8 cellular contexts compared by ENCODE assay signal in the genomic region with DNA sequence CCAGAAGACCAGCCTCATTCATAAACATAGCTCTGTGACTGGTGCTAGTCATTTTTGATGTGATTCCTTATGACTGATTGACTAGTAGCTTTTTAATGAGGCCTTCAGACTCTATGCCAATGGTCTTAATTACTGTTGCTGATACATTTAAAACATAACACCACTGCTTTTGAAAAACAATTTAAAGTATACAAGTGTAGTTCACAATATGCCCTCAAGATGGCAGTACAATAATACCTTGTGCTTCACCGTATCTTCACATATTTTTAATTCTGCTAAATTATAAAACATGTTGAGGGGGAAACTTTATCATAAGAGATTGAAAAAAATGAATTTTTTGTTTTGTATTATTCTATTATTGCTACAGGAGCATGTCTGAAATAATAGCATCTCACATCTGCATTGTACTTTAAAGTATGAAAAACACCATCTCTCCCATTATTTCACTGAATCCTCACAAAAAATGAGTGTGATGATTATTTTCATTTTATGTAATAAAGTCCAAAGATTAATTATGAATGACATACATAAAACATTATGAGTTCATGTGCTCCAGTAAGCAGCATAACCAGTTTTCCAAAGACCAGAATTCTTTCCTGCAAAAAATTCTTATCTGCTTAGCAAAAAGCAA. TPM values are rescaled to one million over a fixed set of nuclear protein-coding genes. Genes with fewer than 3 reads are reported as not detected.
DNase-seq lines count a peak whose midpoint lies in the region; ATAC-seq, FAIRE-seq and TF ChIP-seq lines count a peak whose summit lies in the region.

No MANE protein-coding gene starts in this region.

- TF ChIP-seq EP300 in SK-N-SH (IDR thresholded peaks at IDR 0.05; ENCODE audit: borderline replicate concordance in 1 of 2, low read depth in 1 of 2, low read length in 1 of 2) = no peak

- H3K9ac ChIP-seq in SK-N-SH = no peak overlapping the region

- no peaks in the 10 kb centered on the region for H3K79me2 ChIP-seq in SK-N-SH (ENCODE audit: insufficient read depth)

- H2AFZ ChIP-seq in SK-N-SH (ENCODE audit: low read depth) = no peak overlapping the region

- peaks cover 14% of the 10 kb centered on the region; the same call in 1 of the 2 replicates for H3K27me3 ChIP-seq in SK-N-SH (ENCODE audit: insufficient read depth)
- H3K27me3 ChIP-seq in foreskin keratinocyte = peaks cover 34% of the 10 kb centered on the region
- peaks cover 0 to 2% of the 10 kb centered on the region in 2 donors for H3K27me3 ChIP-seq in small intestine (ENCODE audit: control insufficient read depth in 2 of 2, insufficient read depth in 2 of 2, low read length in 2 of 2)

- no peak overlapping the region for H3K4me2 ChIP-seq in SK-N-SH

- no peaks in the 10 kb centered on the region for H3K9me3 ChIP-seq in SK-N-SH
- H3K9me3 ChIP-seq in small intestine (ENCODE audit: control insufficient read depth, low read depth) = no peaks in the 10 kb centered on the region

- 0% methylated on average over 1 of the region's 1 CpG for whole genome bisulfite sequencing in SK-N-SH (ENCODE audit: low lambda C conversion rate)
- WGBS in small intestine, 3 donors = 0 to 5% (median 1%) methylated on average over 1 of the region's 1 CpG

- H3K9me3 Mint-ChIP-seq in T-cell = no peaks in the 10 kb centered on the region

- DNase-seq in CD1c-positive myeloid dendritic cell (ENCODE audit: extremely low spot score) (peak; percentile 62), GM20000 (ENCODE audit: low spot score) (peak; percentile 10), SK-N-SH (peak; percentile 8), foreskin keratinocyte (peak; percentile 31 to 61), small intestine (peak; percentile 44), T-cell (no peak)
- no peak for DNase-seq in stimulated activated naive CD8-positive, alpha-beta T cell treated with anti-CD3 and anti-CD28 coated beads, Interleukin-15, Interleukin-2, amounts not matched to agents 100 U/mL and 50 U/mL, for 24 hours
- no peak for DNase-seq in stimulated activated CD4-positive, alpha-beta T cell treated with anti-CD3 and anti-CD28 coated beads, Interleukin-4, amount 100 ng/mL, for 4 hours

- POLR2A ChIA-PET in SK-N-SH (lab: Yijun Ruan, JAX) = no interaction called here
- POLR2A ChIA-PET in T-cell (lab: Charles Lee) = no interaction called here

- TF ChIP-seq RAD21 in SK-N-SH (IDR thresholded peaks at IDR 0.05; ENCODE audit: low read length) = peak; percentile 80

- H3K36me3 Mint-ChIP-seq in T-cell = no peaks in the 10 kb centered on the region

- peaks cover 13 to 17% of the 10 kb centered on the region in 2 donors for H3K27me3 Mint-ChIP-seq in T-cell

- peaks cover 0 to 2% (median 0%) of the 10 kb centered on the region in 3 donors for H3K4me1 Mint-ChIP-seq in T-cell

- CTCF ChIA-PET in SK-N-SH (lab: Yijun Ruan, JAX) (interaction anchor here (0.6 to 6.8 kb wide), 29 partner anchors 10 to 848 kb away, joined by 3 to 75 read pairs (median 4); partner anchors contain the start of gene ADAMTS6), T-cell (lab: Charles Lee) (interaction anchor here (0.6 to 4.8 kb wide), 17 partner anchors 8 to 970 kb away, joined by 3 to 32 read pairs (median 4); partner anchors contain the start of genes CWC27 (in 1 of the 2) and SREK1IP1 (in 1 of the 2))

- no peaks in the 10 kb centered on the region for H3K9me2 ChIP-seq in SK-N-SH

- H3K27ac ChIP-seq in SK-N-SH (ENCODE audit: low read depth in 2 of 2, low read length in 1 of 2) (no peak overlapping the region), foreskin keratinocyte (no peak overlapping the region), small intestine (ENCODE audit: low read depth in 1 of 2, low read length in 1 of 2) (no peak overlapping the region)

- ATAC-seq in foreskin keratinocyte (peak; percentile 44), T-cell (replicated peaks in 1 of 4) (no peak)
- ATAC-seq in stimulated activated naive CD8-positive, alpha-beta T cell treated with anti-CD3 and anti-CD28 coated beads, Interleukin-15, Interleukin-2, amounts not matched to agents 100 U/mL and 50 U/mL, for 24 hours = no peak

- no peak overlapping the region for H3K27ac Mint-ChIP-seq in T-cell

- no peaks in the 10 kb centered on the region for H4K20me1 ChIP-seq in SK-N-SH (ENCODE audit: insufficient read depth)

- TF ChIP-seq CTCF in GM20000 (IDR thresholded peaks at IDR 0.05; ENCODE audit: extremely low read depth, missing control alignments) (peak; percentile 48), SK-N-SH (IDR thresholded peaks at IDR 0.05) (peak; percentile 88), foreskin keratinocyte (conservative IDR thresholded peaks at IDR 0.05) (peak; percentile 87)

- FAIRE-seq in small intestine (lab: Jason Lieb, UNC) = no peak

- H3K4me3 Mint-ChIP-seq in T-cell = no peak overlapping the region

- H3K36me3 ChIP-seq in SK-N-SH (replicated peaks in 1 of 2; ENCODE audit: control insufficient read depth in 1 of 2, insufficient read depth in 2 of 2, low read length in 1 of 2) (no peaks in the 10 kb centered on the region), small intestine (ENCODE audit: control insufficient read depth in 2 of 2, insufficient read depth in 2 of 2, low read length in 2 of 2) (no peaks in the 10 kb centered on the region)

- no peak overlapping the region; a peak in 1 of 4 replicates for H3K4me3 ChIP-seq in SK-N-SH (ENCODE audit: low read depth in 2 of 2, low read length in 1 of 2)
- no peak overlapping the region for H3K4me3 ChIP-seq in small intestine (ENCODE audit: low read depth in 1 of 2, low read length in 2 of 2)

- H3F3A ChIP-seq in SK-N-SH (replicated peaks; ENCODE audit: insufficient read depth) = no peaks in the 10 kb centered on the region

- H3K4me1 ChIP-seq in SK-N-SH (ENCODE audit: control insufficient read depth in 1 of 2, insufficient read depth in 2 of 2, low read depth in 1 of 2, low read length in 1 of 2) (no peaks in the 10 kb centered on the region; a peak in 1 of 4 replicates), foreskin keratinocyte (peaks cover 3% of the 10 kb centered on the region), small intestine (ENCODE audit: control insufficient read depth in 2 of 2, insufficient read depth in 1 of 2, low read depth in 1 of 2, low read length in 1 of 2) (no peaks in the 10 kb centered on the region)

TF ChIP-seq in SK-N-SH, 30 proteins besides CTCF, POLR2A, EP300 and RAD21:
- TF ChIP-seq SMC3 (IDR thresholded peaks at IDR 0.05; ENCODE audit: low read depth, low read length) = peak; percentile 49
- TF ChIP-seq JUND (IDR thresholded peaks at IDR 0.05) = no peak

RNA-seq across cellular contexts. Expression of gene SHISAL2B, which starts 55.1 kb away (rescaled TPM):
- polyA plus RNA-seq in SK-N-SH (2012; rRNA removed) (0.16 TPM in 1 of 2 replicates, not detected in the other), foreskin keratinocyte (not detected in 2 replicates), small intestine (under 1 TPM in 1 of 3 donors, not detected in 2; 0.18 TPM)
- polyA plus RNA-seq in SK-N-SH (2012; cell fraction: cytosol; rRNA removed) = 0.05 and 0.10 TPM in 2 replicates
- 0.12 TPM in 1 of 2 replicates, not detected in the other for polyA plus RNA-seq in SK-N-SH (2012; cell fraction: nucleus; rRNA removed)
- total RNA-seq in foreskin keratinocyte (not detected in 2 replicates), T-cell (not detected)

Comparison
In these comparisons a context has a peak if more than half of its experiments do, and no peak if none do; other contexts are left out.
1. DNase-seq: peak in CD1c-positive myeloid dendritic cell (single experiment), GM20000 (single experiment), SK-N-SH (single experiment), foreskin keratinocyte (2 of 2) and small intestine (single experiment); none in stimulated activated naive CD8-positive, alpha-beta T cell treated with anti-CD3 and anti-CD28 coated beads, Interleukin-15, Interleukin-2, amounts not matched to agents 100 U/mL and 50 U/mL, for 24 hours (single experiment), T-cell (0 of 34) and stimulated activated CD4-positive, alpha-beta T cell treated with anti-CD3 and anti-CD28 coated beads, Interleukin-4, amount 100 ng/mL, for 4 hours (0 of 2).
2. Peak in every context shown above with its lines, with median percentiles within 50 percentile points of each other: CTCF ChIP-seq.